8 cellular contexts compared by ENCODE assay signal in the genomic region with DNA sequence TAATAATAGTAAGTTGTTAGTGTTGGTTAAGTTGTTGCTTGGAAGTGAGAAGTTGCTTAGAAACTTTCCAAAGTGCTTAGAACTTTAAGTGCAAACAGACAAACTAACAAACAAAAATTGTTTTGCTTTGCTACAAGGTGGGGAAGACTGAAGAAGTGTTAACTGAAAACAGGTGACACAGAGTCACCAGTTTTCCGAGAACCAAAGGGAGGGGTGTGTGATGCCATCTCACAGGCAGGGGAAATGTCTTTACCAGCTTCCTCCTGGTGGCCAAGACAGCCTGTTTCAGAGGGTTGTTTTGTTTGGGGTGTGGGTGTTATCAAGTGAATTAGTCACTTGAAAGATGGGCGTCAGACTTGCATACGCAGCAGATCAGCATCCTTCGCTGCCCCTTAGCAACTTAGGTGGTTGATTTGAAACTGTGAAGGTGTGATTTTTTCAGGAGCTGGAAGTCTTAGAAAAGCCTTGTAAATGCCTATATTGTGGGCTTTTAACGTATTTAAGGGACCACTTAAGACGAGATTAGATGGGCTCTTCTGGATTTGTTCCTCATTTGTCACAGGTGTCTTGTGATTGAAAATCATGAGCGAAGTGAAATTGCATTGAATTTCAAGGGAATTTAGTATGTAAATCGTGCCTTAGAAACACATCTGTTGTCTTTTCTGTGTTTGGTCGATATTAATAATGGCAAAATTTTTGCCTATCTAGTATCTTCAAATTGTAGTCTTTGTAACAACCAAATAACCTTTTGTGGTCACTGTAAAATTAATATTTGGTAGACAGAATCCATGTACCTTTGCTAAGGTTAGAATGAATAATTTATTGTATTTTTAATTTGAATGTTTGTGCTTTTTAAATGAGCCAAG. TPM values are rescaled to one million over a fixed set of nuclear protein-coding genes. Genes with fewer than 3 reads are reported as not detected.
DNase-seq lines count a peak whose midpoint lies in the region; ATAC-seq and TF ChIP-seq lines count a peak whose summit lies in the region.

No MANE protein-coding gene starts in this region.

- CTCF ChIA-PET in naive thymus-derived CD4-positive, alpha-beta T cell (lab: Charles Lee), result interaction anchor here (0.9 to 4.7 kb wide), 6 partner anchors 9 to 85 kb away, joined by 4 to 42 read pairs (median 6); partner anchors contain the start of gene MALAT1

- peaks cover 8% of the 10 kb centered on the region for H3K4me1 ChIP-seq in endocrine pancreas (ENCODE audit: control insufficient read depth, insufficient read depth, low read length)
- H3K4me1 ChIP-seq in naive thymus-derived CD4-positive, alpha-beta T cell (ENCODE audit: control insufficient read depth in 2 of 2, insufficient read depth in 2 of 2, low read length in 2 of 2), result peaks cover 45 to 46% of the 10 kb centered on the region in 2 donors

- peaks cover 0 to 17% (median 0%) of the 10 kb centered on the region in 11 donors for H3K9me3 Mint-ChIP-seq in naive thymus-derived CD4-positive, alpha-beta T cell

- intact Hi-C loops in naive thymus-derived CD4-positive, alpha-beta T cell (cut with micrococcal nuclease), result loop anchor here in 1 of 2 donors (1.0 to 10.0 kb wide), 4 partner anchors 8 to 651 kb away; partner anchors contain the start of genes SF1 and SLC25A45

- H3K4me1 Mint-ChIP-seq in naive thymus-derived CD4-positive, alpha-beta T cell, result peaks cover 42 to 79% (median 50%) of the 10 kb centered on the region in 7 donors

- TF ChIP-seq CTCF in NB4 (IDR thresholded peaks at IDR 0.05; ENCODE audit: low read depth, low read length) (no peak), GM13977 (IDR thresholded peaks at IDR 0.05; ENCODE audit: extremely low read depth, insufficient read depth, missing control alignments) (no peak)

- H3K9me3 ChIP-seq in endocrine pancreas (ENCODE audit: control insufficient read depth, low read length), result no peaks in the 10 kb centered on the region
- no peaks in the 10 kb centered on the region for H3K9me3 ChIP-seq in naive thymus-derived CD4-positive, alpha-beta T cell (ENCODE audit: control insufficient read depth in 2 of 3, low read length in 3 of 3)

- peak overlapping the region; percentile 97 to 100 (median 99) for H3K27ac Mint-ChIP-seq in naive thymus-derived CD4-positive, alpha-beta T cell

- H3K4me3 ChIP-seq in NB4 (ENCODE audit: low read depth, low read length) (peak overlapping the region; percentile 76), endocrine pancreas (ENCODE audit: control insufficient read depth, insufficient read depth, low read length) (peak overlapping the region; percentile 76)
- H3K4me3 ChIP-seq in naive thymus-derived CD4-positive, alpha-beta T cell (ENCODE audit: low read length), result peak overlapping the region; percentile 74

- peak overlapping the region; percentile 98 for H3K27ac ChIP-seq in naive thymus-derived CD4-positive, alpha-beta T cell (ENCODE audit: low read depth, low read length)
- H3K27ac ChIP-seq in substantia nigra (ENCODE audit: low read depth, low read length, poor library complexity, severe bottlenecking), result peak overlapping the region; percentile 100

- H3K36me3 Mint-ChIP-seq in naive thymus-derived CD4-positive, alpha-beta T cell, result peaks cover 5 to 62% (median 24%) of the 10 kb centered on the region in 5 donors

- H3K27me3 ChIP-seq in endocrine pancreas (ENCODE audit: control insufficient read depth, insufficient read depth, low read length), result no peaks in the 10 kb centered on the region
- H3K27me3 ChIP-seq in naive thymus-derived CD4-positive, alpha-beta T cell (ENCODE audit: control insufficient read depth in 2 of 2, insufficient read depth in 2 of 2, low read length in 2 of 2), result no peaks in the 10 kb centered on the region

- TF ChIP-seq POLR2A in NB4 (IDR thresholded peaks at IDR 0.05; ENCODE audit: extremely low read depth, insufficient read length), result no peak

- H3K27me3 Mint-ChIP-seq in naive thymus-derived CD4-positive, alpha-beta T cell, result peaks cover 0 to 32% (median 0%) of the 10 kb centered on the region in 5 donors

- peak overlapping the region; percentile 92 to 100 (median 97) for H3K4me3 Mint-ChIP-seq in naive thymus-derived CD4-positive, alpha-beta T cell

- H3K36me3 ChIP-seq in endocrine pancreas (ENCODE audit: control insufficient read depth, insufficient read depth, low read length), result no peaks in the 10 kb centered on the region
- H3K36me3 ChIP-seq in naive thymus-derived CD4-positive, alpha-beta T cell (ENCODE audit: control insufficient read depth in 2 of 3, insufficient read depth in 3 of 3, low read length in 3 of 3), result peaks cover 0 to 8% (median 0%) of the 10 kb centered on the region in 3 experiments

- peak; percentile 56 for ATAC-seq in naive thymus-derived CD4-positive, alpha-beta T cell

- in situ Hi-C loops in GM13977 (cut with MboI; ENCODE audit: low pct_unique_long_range_greater_than_20kb, low sequenced_read_pairs, unreplicated experiment), result loop anchor here (10.0 kb wide), 1 partner anchor 59 kb away; no protein-coding TSS in a partner anchor

- H3K9ac ChIP-seq in endocrine pancreas (ENCODE audit: control insufficient read depth, insufficient read depth, low read length), result peak overlapping the region; percentile 11

- DNase-seq in Daoy (ENCODE audit: low read depth), result peak; percentile 80
- DNase-seq in NB4 (ENCODE audit: low read depth), result peak; percentile 90
- DNase-seq in activated CD8-positive, alpha-beta memory T cell treated with anti-CD3 and anti-CD28 coated beads for 24 hours, result peak; percentile 86
- DNase-seq in naive thymus-derived CD4-positive, alpha-beta T cell, result peak in 8 of 9 donors; percentile 75 to 98 (median 94)
- peak in 4 of 49 donors; percentile 24 to 43 (median 40) for DNase-seq in substantia nigra (lab: John Stamatoyannopoulos, UW)
- DNase-seq in GM13977 (ENCODE audit: low spot score), result no peak
- DNase-seq in iPS-NIHi11 (ENCODE audit: low spot score), result no peak

- POLR2A ChIA-PET in naive thymus-derived CD4-positive, alpha-beta T cell (lab: Charles Lee), result interaction anchor here (0.9 to 21.7 kb wide), 19 partner anchors 8 to 681 kb away, joined by 3 to 2591 read pairs (median 12); partner anchors contain the start of genes DPF2, EHBP1L1, FAM89B and FRMD8

RNA-seq across cellular contexts. Expression of gene NEAT1, which starts 2.7 kb away (rescaled TPM):
- 1.8 and 2.6 TPM in 2 replicates for total RNA-seq in Daoy (2014; rRNA removed; shearing (Covaris generic))
- total RNA-seq in naive thymus-derived CD4-positive, alpha-beta T cell, result 1,000 to 10,000 TPM in 1 of 5 experiments, 100 to 1,000 TPM in 4; 358 to 1,454 (median 414) TPM
- 1 to 10 TPM; 2.5 to 2.6 TPM for polyA plus RNA-seq in naive thymus-derived CD4-positive, alpha-beta T cell

RNA-seq across cellular contexts. Expression of gene FRMD8, which starts 38.9 kb away (rescaled TPM):
- total RNA-seq in Daoy (2014; rRNA removed; shearing (Covaris generic)), result 48.9 and 62.3 TPM in 2 replicates
- 10 to 100 TPM; 28.9 to 66.8 (median 44.7) TPM for total RNA-seq in naive thymus-derived CD4-positive, alpha-beta T cell
- polyA plus RNA-seq in naive thymus-derived CD4-positive, alpha-beta T cell, result 10 to 100 TPM; 39.3 to 55.8 TPM

RNA-seq across cellular contexts. Expression of gene SLC25A45, which starts 42.9 kb away (rescaled TPM):
- 0.23 TPM in 1 of 2 replicates, not detected in the other for total RNA-seq in Daoy (2014; rRNA removed; shearing (Covaris generic))
- 10 to 100 TPM; 20.2 to 90.6 (median 34.1) TPM for total RNA-seq in naive thymus-derived CD4-positive, alpha-beta T cell
- polyA plus RNA-seq in naive thymus-derived CD4-positive, alpha-beta T cell, result 10 to 100 TPM; 12.3 to 21.3 TPM

Comparison
In these comparisons a context has a peak if more than half of its experiments do, and no peak if none do; other contexts are left out.
1. DNase-seq: peak in Daoy (single experiment), NB4 (single experiment), activated CD8-positive, alpha-beta memory T cell treated with anti-CD3 and anti-CD28 coated beads for 24 hours (single experiment) and naive thymus-derived CD4-positive, alpha-beta T cell (8 of 9); none in GM13977 (single experiment) and iPS-NIHi11 (single experiment).
2. RNA of gene NEAT1, which starts 2.7 kb away (total RNA-seq): 358 to 1,454 TPM in naive thymus-derived CD4-positive, alpha-beta T cell; 1.8 to 2.6 TPM in Daoy; every median in the first group is over 10 times any median in the second.
3. RNA of gene SLC25A45, which starts 42.9 kb away (total RNA-seq): 20.2 to 90.6 TPM in naive thymus-derived CD4-positive, alpha-beta T cell; 0.23 TPM in Daoy; every median in the first group is over 10 times any median in the second.
4. Peak in every context shown above with its lines, with median percentiles within 50 percentile points of each other: H3K4me3 ChIP-seq.